28 cellular contexts compared by ENCODE assay signal in the genomic region with DNA sequence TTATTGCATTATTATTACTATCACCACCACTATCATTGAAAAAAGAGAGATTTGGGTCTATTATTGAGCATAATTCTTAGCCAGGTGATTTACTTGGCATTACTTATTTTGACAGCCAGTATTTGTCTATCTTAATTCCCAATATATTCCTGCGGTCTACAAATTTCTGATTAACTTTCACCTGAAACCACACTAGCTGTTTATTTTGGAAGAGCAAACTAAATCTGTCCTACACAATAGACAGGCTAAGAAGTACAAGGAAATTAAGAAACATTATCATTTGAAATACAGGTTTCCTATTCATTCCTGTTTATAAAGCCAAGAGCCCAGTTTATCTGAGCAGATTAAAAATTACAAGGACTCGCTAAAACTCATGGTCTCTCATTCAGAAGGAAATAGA. TPM values are rescaled to one million over a fixed set of nuclear protein-coding genes. Genes with fewer than 3 reads are reported as not detected.
DNase-seq lines count a peak whose midpoint lies in the region; ATAC-seq and TF ChIP-seq lines count a peak whose summit lies in the region.
"Had no signal": no experiment of that assay in that cellular context is flagged by ENCODE, and none has a peak within 500 bp of the region (broad histone marks: within the 10 kb centered on the region; RNA-seq: fewer than 3 reads in every experiment).

No MANE protein-coding gene starts in this region.

- H3K9me2 ChIP-seq in PC-3 (replicated peaks; ENCODE audit: low read length), result no peaks in the 10 kb centered on the region

- no peak overlapping the region for H3K9ac ChIP-seq in PC-3 (ENCODE audit: low read length)
- H3K9ac ChIP-seq: BLaER1, GM23248, KMS-11 had no signal

- no peaks in the 10 kb centered on the region for H3K36me3 ChIP-seq in PC-3 (ENCODE audit: low read depth, low read length)
- H3K36me3 ChIP-seq: BLaER1, cardiac muscle cell, heart right ventricle, SJSA1, thoracic aorta had no signal

- peaks cover 67% of the 10 kb centered on the region for H3K4me1 Mint-ChIP-seq in activated naive CD4-positive, alpha-beta T cell treated with anti-CD3 and anti-CD28 coated beads for 36 hours (ENCODE audit: low read depth)
- H3K4me1 Mint-ChIP-seq in T-helper 17 cell, result peaks cover 23% of the 10 kb centered on the region
- peaks cover 4% of the 10 kb centered on the region for H3K4me1 Mint-ChIP-seq in activated naive CD8-positive, alpha-beta T cell treated with anti-CD3 and anti-CD28 coated beads, Interleukin-2, amount 50 U/mL, for 24 hours
- peaks cover 38% of the 10 kb centered on the region for H3K4me1 Mint-ChIP-seq in stimulated activated memory B cell treated with anti-CD40 and anti-IgM and Interleukin-4, amounts not matched to agents 10 μg/mL and 1 μg/mL and 100 μg/mL, for 72 hours
- H3K4me1 Mint-ChIP-seq: nephron progenitor cell had no signal

- H3K9me3 Mint-ChIP-seq in activated naive CD4-positive, alpha-beta T cell treated with anti-CD3 and anti-CD28 coated beads for 36 hours, result no peaks in the 10 kb centered on the region
- no peaks in the 10 kb centered on the region for H3K9me3 Mint-ChIP-seq in activated naive CD8-positive, alpha-beta T cell treated with anti-CD3 and anti-CD28 coated beads, Interleukin-2, amount 50 U/mL, for 24 hours
- no peaks in the 10 kb centered on the region for H3K9me3 Mint-ChIP-seq in stimulated activated memory B cell treated with anti-CD40 and anti-IgM and Interleukin-4, amounts not matched to agents 10 μg/mL and 1 μg/mL and 100 μg/mL, for 72 hours
- H3K9me3 Mint-ChIP-seq: nephron progenitor cell had no signal

- H4K20me1 ChIP-seq in PC-3 (ENCODE audit: low read length), result no peaks in the 10 kb centered on the region
- H4K20me1 ChIP-seq: BLaER1 had no signal

- no peak overlapping the region for H3K4me3 ChIP-seq in PC-3 (ENCODE audit: low read length)
- H3K4me3 ChIP-seq: BLaER1, cardiac muscle cell, coronary artery, GM23248, heart right ventricle, lung, SJSA1, thoracic aorta had no signal

- H3K79me2 ChIP-seq in PC-3 (ENCODE audit: low read length), result no peaks in the 10 kb centered on the region

- no peaks in the 10 kb centered on the region for H3F3A ChIP-seq in PC-3 (ENCODE audit: low read length, unreplicated experiment)

- CTCF ChIA-PET in activated naive CD4-positive, alpha-beta T cell treated with anti-CD3 and anti-CD28 coated beads for 36 hours (lab: Charles Lee), result interaction anchor here (0.7 kb wide), 1 partner anchor 13 kb away, joined by 3 read pairs; no protein-coding TSS in a partner anchor
- CTCF ChIA-PET in PC-3 (lab: Charles Lee), result no interaction called here

- TF ChIP-seq CTCF in PC-3 (conservative IDR thresholded peaks at IDR 0.05; ENCODE audit: low read depth, low read length), result no peak

- intact Hi-C loops in activated naive CD4-positive, alpha-beta T cell treated with anti-CD3 and anti-CD28 coated beads for 36 hours (cut with micrococcal nuclease), result loop anchor here (1.0 kb wide), 3 partner anchors 44 to 126 kb away; no protein-coding TSS in a partner anchor
- intact Hi-C loops in PC-3 (cut with micrococcal nuclease), result no loop called here

- no peak overlapping the region for H3K27ac ChIP-seq in PC-3 (ENCODE audit: low read length)
- H3K27ac ChIP-seq: BLaER1, cardiac muscle cell, coronary artery, foreskin keratinocyte, GM23248, KMS-11, SJSA1, thoracic aorta had no signal

- no peaks in the 10 kb centered on the region for H3K27me3 Mint-ChIP-seq in activated naive CD4-positive, alpha-beta T cell treated with anti-CD3 and anti-CD28 coated beads for 36 hours (ENCODE audit: low read depth)
- H3K27me3 Mint-ChIP-seq in T-helper 17 cell, result no peaks in the 10 kb centered on the region
- H3K27me3 Mint-ChIP-seq in activated naive CD8-positive, alpha-beta T cell treated with anti-CD3 and anti-CD28 coated beads, Interleukin-2, amount 50 U/mL, for 24 hours, result no peaks in the 10 kb centered on the region
- no peaks in the 10 kb centered on the region for H3K27me3 Mint-ChIP-seq in stimulated activated memory B cell treated with anti-CD40 and anti-IgM and Interleukin-4, amounts not matched to agents 10 μg/mL and 1 μg/mL and 100 μg/mL, for 72 hours

- DNase-seq in activated naive CD4-positive, alpha-beta T cell treated with anti-CD3 and anti-CD28 coated beads for 36 hours, result no peak
- DNase-seq in activated naive CD4-positive, alpha-beta T cell treated with Interleukin-2 at 50 U/mL for 16 hours, result no peak
- DNase-seq in T-helper 17 cell (no peak), PC-3 (no peak), NCI-H187 (lab: John Stamatoyannopoulos, UW) (no peak)
- no peak for DNase-seq in activated naive CD8-positive, alpha-beta T cell treated with anti-CD3 and anti-CD28 coated beads, Interleukin-2, amount 50 U/mL, for 24 hours
- no peak for DNase-seq in stimulated activated CD8-positive, alpha-beta memory T cell treated with anti-CD3 and anti-CD28 coated beads, Interleukin-4, amount 100 ng/mL, for 48 hours
- DNase-seq: activated gamma-delta T cell treated with Interleukin-2 at 50 U/mL for 16 hours, aorta, foreskin keratinocyte, GM23248, heart right ventricle, kidney glomerular epithelial cell, MV-4-11, NCI-H146, NCI-H446, NCI-H774, nephron progenitor cell, small intestine had no signal

- ATAC-seq in T-helper 17 cell (no peak), PC-3 (no peak)
- ATAC-seq in activated naive CD8-positive, alpha-beta T cell treated with anti-CD3 and anti-CD28 coated beads, Interleukin-2, amount 50 U/mL, for 24 hours, result no peak
- ATAC-seq in stimulated activated memory B cell treated with anti-CD40 and anti-IgM and Interleukin-4, amounts not matched to agents 10 μg/mL and 1 μg/mL and 100 μg/mL, for 72 hours, result no peak
- ATAC-seq: esophagus mucosa, foreskin keratinocyte, heart right ventricle had no signal

- H2AFZ ChIP-seq in PC-3 (ENCODE audit: low read length), result no peak overlapping the region
- H2AFZ ChIP-seq: GM23248 had no signal

- no peak overlapping the region for H3K4me3 Mint-ChIP-seq in activated naive CD4-positive, alpha-beta T cell treated with anti-CD3 and anti-CD28 coated beads for 36 hours
- H3K4me3 Mint-ChIP-seq in T-helper 17 cell, result peak overlapping the region; percentile 15
- peak overlapping the region; percentile 74 for H3K4me3 Mint-ChIP-seq in activated naive CD8-positive, alpha-beta T cell treated with anti-CD3 and anti-CD28 coated beads, Interleukin-2, amount 50 U/mL, for 24 hours
- H3K4me3 Mint-ChIP-seq in stimulated activated memory B cell treated with anti-CD40 and anti-IgM and Interleukin-4, amounts not matched to agents 10 μg/mL and 1 μg/mL and 100 μg/mL, for 72 hours, result no peak overlapping the region
- H3K4me3 Mint-ChIP-seq: nephron progenitor cell had no signal

- BruUV-seq in PC-3 (replicated peaks; lab: Mats Ljungman, UMichigan), result no TSS peak

- peak overlapping the region; percentile 93 for H3K27ac Mint-ChIP-seq in activated naive CD4-positive, alpha-beta T cell treated with anti-CD3 and anti-CD28 coated beads for 36 hours
- H3K27ac Mint-ChIP-seq in T-helper 17 cell, result peak overlapping the region; percentile 81
- peak overlapping the region; percentile 99 for H3K27ac Mint-ChIP-seq in activated naive CD8-positive, alpha-beta T cell treated with anti-CD3 and anti-CD28 coated beads, Interleukin-2, amount 50 U/mL, for 24 hours
- H3K27ac Mint-ChIP-seq in stimulated activated memory B cell treated with anti-CD40 and anti-IgM and Interleukin-4, amounts not matched to agents 10 μg/mL and 1 μg/mL and 100 μg/mL, for 72 hours, result peak overlapping the region; percentile 83
- H3K27ac Mint-ChIP-seq: nephron progenitor cell had no signal

- no peaks in the 10 kb centered on the region for H3K9me3 ChIP-seq in T-helper 17 cell (ENCODE audit: control insufficient read depth, low read length, poor library complexity, severe bottlenecking)
- no peaks in the 10 kb centered on the region for H3K9me3 ChIP-seq in PC-3 (ENCODE audit: low read length)
- H3K9me3 ChIP-seq: BLaER1, heart right ventricle, SJSA1, thoracic aorta had no signal

- H3K4me1 ChIP-seq in PC-3 (ENCODE audit: insufficient read depth, low read length), result no peaks in the 10 kb centered on the region
- H3K4me1 ChIP-seq: foreskin keratinocyte, SJSA1 had no signal

- no peak overlapping the region for H3K4me2 ChIP-seq in PC-3 (ENCODE audit: low read length)
- H3K4me2 ChIP-seq: BLaER1, KMS-11 had no signal

- POLR2A ChIA-PET in PC-3 (lab: Charles Lee; ENCODE audit: unreplicated experiment), result no interaction called here

- no peaks in the 10 kb centered on the region for H3K36me3 Mint-ChIP-seq in activated naive CD4-positive, alpha-beta T cell treated with anti-CD3 and anti-CD28 coated beads for 36 hours (ENCODE audit: low read depth)
- no peaks in the 10 kb centered on the region for H3K36me3 Mint-ChIP-seq in T-helper 17 cell (ENCODE audit: low read depth)
- H3K36me3 Mint-ChIP-seq in activated naive CD8-positive, alpha-beta T cell treated with anti-CD3 and anti-CD28 coated beads, Interleukin-2, amount 50 U/mL, for 24 hours (ENCODE audit: low read depth), result peaks cover 4% of the 10 kb centered on the region
- H3K36me3 Mint-ChIP-seq in stimulated activated memory B cell treated with anti-CD40 and anti-IgM and Interleukin-4, amounts not matched to agents 10 μg/mL and 1 μg/mL and 100 μg/mL, for 72 hours, result no peaks in the 10 kb centered on the region

- no peaks in the 10 kb centered on the region for H3K27me3 ChIP-seq in PC-3 (ENCODE audit: low read length)
- H3K27me3 ChIP-seq: BLaER1, foreskin keratinocyte, heart right ventricle, SJSA1 had no signal

RNA-seq across cellular contexts. Expression of a gene that starts 6.9 kb away (rescaled TPM):
- 10 to 100 TPM; 19.0 to 21.1 TPM for total RNA-seq in activated naive CD4-positive, alpha-beta T cell treated with anti-CD3 and anti-CD28 coated beads for 36 hours
- total RNA-seq in T-helper 17 cell (10 to 100 TPM; 24.5 to 29.6 TPM), PC-3 (2014; rRNA removed) (4.8 and 5.0 TPM in 2 replicates)

Comparison
In these comparisons a context has a peak if more than half of its experiments do, and no peak if none do; other contexts are left out.
1. H3K4me3 Mint-ChIP-seq: peak in T-helper 17 cell (single experiment) and activated naive CD8-positive, alpha-beta T cell treated with anti-CD3 and anti-CD28 coated beads, Interleukin-2, amount 50 U/mL, for 24 hours (single experiment); none in activated naive CD4-positive, alpha-beta T cell treated with anti-CD3 and anti-CD28 coated beads for 36 hours (single experiment) and stimulated activated memory B cell treated with anti-CD40 and anti-IgM and Interleukin-4, amounts not matched to agents 10 μg/mL and 1 μg/mL and 100 μg/mL, for 72 hours (single experiment).
2. Peak in every context shown above with its lines, with median percentiles within 50 percentile points of each other: H3K27ac Mint-ChIP-seq.